23 cellular contexts compared by ENCODE assay signal in the genomic region with DNA sequence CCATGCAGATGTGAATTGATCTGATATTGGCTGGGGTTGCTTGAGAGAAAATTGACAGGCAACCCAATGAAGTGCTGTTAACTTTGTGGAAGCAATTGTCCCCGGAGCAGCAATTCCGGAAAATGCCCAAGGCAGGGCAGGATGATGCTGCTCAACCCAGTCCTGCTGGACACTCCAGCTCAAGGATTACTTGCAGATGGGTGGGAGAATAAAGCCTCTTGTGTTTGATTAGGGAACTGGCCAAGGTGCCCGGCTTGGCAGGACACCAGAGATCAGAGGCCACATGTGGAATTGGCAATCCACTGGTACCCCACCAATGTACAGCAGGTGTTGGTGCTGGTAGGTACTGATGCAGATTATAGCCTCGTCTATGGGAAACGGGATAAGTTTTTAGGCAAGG.
"Had no signal": no experiment of that assay in that cellular context is flagged by ENCODE, and none has a peak within 500 bp of the region (broad histone marks: within the 10 kb centered on the region; RNA-seq: fewer than 3 reads in every experiment).

No MANE protein-coding gene starts in this region.

- FAIRE-seq: TTC549 had no signal

- H3K4me1 Mint-ChIP-seq: activated naive CD8-positive, alpha-beta T cell treated with anti-CD3 and anti-CD28 coated beads for 36 hours; immature natural killer cell; stimulated activated memory B cell treated with anti-CD40 and anti-IgM and Interleukin-4, amounts not matched to agents 10 μg/mL and 1 μg/mL and 100 μg/mL, for 72 hours; WTC11 had no signal

- DNase-seq: activated CD8-positive, alpha-beta memory T cell treated with anti-CD3 and anti-CD28 coated beads for 24 hours; activated CD8-positive, alpha-beta memory T cell treated with anti-CD3 and anti-CD28 coated beads, Interleukin-2, amount 50 U/mL, for 4 hours; activated naive CD4-positive, alpha-beta T cell treated with Interleukin-2 at 50 U/mL for 16 hours; activated naive CD8-positive, alpha-beta T cell treated with anti-CD3 and anti-CD28 coated beads for 36 hours; activated T-cell treated with anti-CD3 and anti-CD28 coated beads, Interleukin-2, amount 50 U/mL, for 48 hours; amygdala; effector CD8-positive, alpha-beta T cell; foreskin melanocyte; immature natural killer cell; left ventricle myocardium inferior; stimulated activated CD4-positive, alpha-beta T cell treated with anti-CD3 and anti-CD28 coated beads, Interleukin-15, amount 100 ng/mL, for 24 hours; trophoblast cell; uterus had no signal

- H3K9me3 Mint-ChIP-seq: dendritic cell treated with granulocyte-macrophage colony-stimulating factor and Interleukin-4, amounts not matched to agents 40 ng/mL and 50 ng/mL, for 4 days; immature natural killer cell; natural killer cell treated with Interleukin-12 subunit alpha and Interleukin-12 subunit beta and Interleukin-15 and Interleukin-18, amount 100 ng/mL, for 72 hours; T-helper 2 cell treated with Interferon-gamma antibody and Interleukin-4, amounts not matched to agents 5 μg/mL and 100 μg/mL, for 36 hours had no signal

- H3K27me3 Mint-ChIP-seq: activated naive CD8-positive, alpha-beta T cell treated with anti-CD3 and anti-CD28 coated beads for 36 hours; dendritic cell treated with granulocyte-macrophage colony-stimulating factor and Interleukin-4, amounts not matched to agents 40 ng/mL and 50 ng/mL, for 4 days; natural killer cell treated with Interleukin-12 subunit alpha and Interleukin-12 subunit beta and Interleukin-15 and Interleukin-18, amount 100 ng/mL, for 72 hours had no signal

- H3K36me3 Mint-ChIP-seq: activated naive CD8-positive, alpha-beta T cell treated with anti-CD3 and anti-CD28 coated beads for 36 hours; natural killer cell treated with Interleukin-12 subunit alpha and Interleukin-12 subunit beta and Interleukin-15 and Interleukin-18, amount 100 ng/mL, for 72 hours; stimulated activated memory B cell treated with anti-CD40 and anti-IgM and Interleukin-4, amounts not matched to agents 10 μg/mL and 1 μg/mL and 100 μg/mL, for 72 hours; WTC11 had no signal

- H3K36me3 ChIP-seq: cardiac muscle cell, left ventricle myocardium inferior, uterus had no signal

- H3K27me3 ChIP-seq: cardiac muscle cell, hepatocyte, uterus had no signal

- H3K4me3 ChIP-seq: cardiac muscle cell, hepatocyte, left ventricle myocardium inferior, smooth muscle cell, uterus had no signal

- H3K27ac ChIP-seq: cardiac muscle cell, hepatocyte, left ventricle myocardium inferior, uterus had no signal

- H3K9me3 ChIP-seq: left ventricle myocardium inferior, uterus had no signal

- H3K4me3 Mint-ChIP-seq: activated naive CD8-positive, alpha-beta T cell treated with anti-CD3 and anti-CD28 coated beads for 36 hours; dendritic cell treated with granulocyte-macrophage colony-stimulating factor and Interleukin-4, amounts not matched to agents 40 ng/mL and 50 ng/mL, for 4 days; immature natural killer cell; natural killer cell treated with Interleukin-12 subunit alpha and Interleukin-12 subunit beta and Interleukin-15 and Interleukin-18, amount 100 ng/mL, for 72 hours; stimulated activated memory B cell treated with anti-CD40 and anti-IgM and Interleukin-4, amounts not matched to agents 10 μg/mL and 1 μg/mL and 100 μg/mL, for 72 hours; T-helper 2 cell treated with Interferon-gamma antibody and Interleukin-4, amounts not matched to agents 5 μg/mL and 100 μg/mL, for 36 hours; WTC11 had no signal

- ATAC-seq: natural killer cell treated with Interleukin-12 subunit alpha and Interleukin-12 subunit beta and Interleukin-15 and Interleukin-18, amount 100 ng/mL, for 72 hours; sciatic nerve; stimulated activated memory B cell treated with anti-CD40 and anti-IgM and Interleukin-4, amounts not matched to agents 10 μg/mL and 1 μg/mL and 100 μg/mL, for 72 hours; WTC11 had no signal

- H3K4me1 ChIP-seq: left ventricle myocardium inferior, uterus had no signal
